8 cellular contexts compared by ENCODE assay signal in the genomic region with DNA sequence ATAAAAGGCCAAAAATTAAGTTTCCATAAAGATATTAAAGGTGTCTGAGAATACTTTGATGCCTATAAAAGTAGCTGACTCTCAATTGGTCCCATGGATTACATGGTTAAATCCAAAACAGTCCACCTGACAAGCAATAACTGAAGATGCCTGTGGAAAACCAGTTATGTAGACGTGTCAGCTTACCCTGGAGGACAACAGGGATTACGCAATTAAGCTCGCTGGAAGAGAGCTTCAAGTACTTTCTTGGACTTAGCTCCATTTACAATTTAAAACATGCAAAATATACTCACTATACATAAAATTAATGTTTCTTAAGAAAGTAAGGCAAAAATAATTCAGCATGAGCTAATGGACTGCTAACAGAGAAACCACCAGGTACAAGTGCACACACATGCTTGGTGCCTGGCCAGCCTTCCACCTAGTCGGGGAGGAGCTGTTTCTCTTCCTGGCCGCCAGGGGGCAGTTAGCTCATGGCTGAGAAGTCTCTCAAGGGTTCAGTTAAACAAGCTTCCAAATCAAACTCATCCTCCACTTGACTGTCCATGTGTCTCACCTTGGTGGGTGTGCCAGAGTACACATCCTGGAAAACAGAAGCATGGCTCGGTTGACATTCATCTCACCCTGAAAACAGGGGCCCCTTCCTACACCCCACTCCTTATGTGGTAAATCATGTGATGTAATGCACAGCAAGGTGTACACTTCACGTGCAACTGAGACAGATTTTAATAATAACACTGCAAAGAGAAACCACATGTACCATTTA. TPM values are rescaled to one million over a fixed set of nuclear protein-coding genes. Genes with fewer than 3 reads are reported as not detected.
DNase-seq lines count a peak whose midpoint lies in the region; ATAC-seq and TF ChIP-seq lines count a peak whose summit lies in the region.

No MANE protein-coding gene starts in this region.

- peaks cover 15% of the 10 kb centered on the region for H3K36me3 Mint-ChIP-seq in endothelial cell (ENCODE audit: low read depth, unreplicated experiment)
- H3K36me3 Mint-ChIP-seq in naive thymus-derived CD4-positive, alpha-beta T cell = peaks cover 0 to 37% (median 20%) of the 10 kb centered on the region in 5 donors

- H3K4me3 ChIP-seq in naive thymus-derived CD4-positive, alpha-beta T cell (ENCODE audit: low read length) = no peak overlapping the region

- H3K4me1 ChIP-seq in naive thymus-derived CD4-positive, alpha-beta T cell (ENCODE audit: control insufficient read depth in 2 of 2, insufficient read depth in 2 of 2, low read length in 2 of 2) = no peaks in the 10 kb centered on the region

- peak; percentile 60 for ATAC-seq in HG03565 (IDR thresholded peaks at IDR 0.05; ENCODE audit: unreplicated experiment)
- ATAC-seq in naive thymus-derived CD4-positive, alpha-beta T cell = peak; percentile 97

- no peaks in the 10 kb centered on the region for H3K9me3 ChIP-seq in naive thymus-derived CD4-positive, alpha-beta T cell (ENCODE audit: control insufficient read depth in 2 of 3, low read length in 3 of 3)

- POLR2A ChIA-PET in naive thymus-derived CD4-positive, alpha-beta T cell (lab: Charles Lee) = interaction anchor here (0.7 to 7.4 kb wide), 13 partner anchors 9 to 193 kb away, joined by 3 to 86 read pairs (median 3); a partner anchor contains a TSS

- CTCF ChIA-PET in naive thymus-derived CD4-positive, alpha-beta T cell (lab: Charles Lee) = interaction anchor here (0.5 to 9.7 kb wide), 22 partner anchors 9 to 215 kb away, joined by 3 to 212 read pairs (median 4); a partner anchor contains a TSS

- TF ChIP-seq CTCF in endothelial cell (IDR thresholded peaks at IDR 0.05; ENCODE audit: unreplicated experiment) = peak; percentile 85

- H3K36me3 ChIP-seq in naive thymus-derived CD4-positive, alpha-beta T cell (ENCODE audit: control insufficient read depth in 2 of 3, insufficient read depth in 3 of 3, low read length in 3 of 3) = peaks cover 7 to 49% (median 16%) of the 10 kb centered on the region in 3 experiments

- intact Hi-C loops in naive thymus-derived CD4-positive, alpha-beta T cell (cut with micrococcal nuclease) = loop anchor here (1.0 kb wide), 4 partner anchors 19 to 206 kb away; a partner anchor contains a TSS

- no peak overlapping the region for H3K27ac ChIP-seq in naive thymus-derived CD4-positive, alpha-beta T cell (ENCODE audit: low read depth, low read length)

- no peaks in the 10 kb centered on the region for H3K4me1 Mint-ChIP-seq in endothelial cell (ENCODE audit: unreplicated experiment)
- peaks cover 0 to 5% (median 4%) of the 10 kb centered on the region in 7 donors for H3K4me1 Mint-ChIP-seq in naive thymus-derived CD4-positive, alpha-beta T cell

- H3K27me3 ChIP-seq in naive thymus-derived CD4-positive, alpha-beta T cell (ENCODE audit: control insufficient read depth in 2 of 2, insufficient read depth in 2 of 2, low read length in 2 of 2) = no peaks in the 10 kb centered on the region

- no peaks in the 10 kb centered on the region for H3K9me3 Mint-ChIP-seq in endothelial cell (ENCODE audit: unreplicated experiment)
- no peaks in the 10 kb centered on the region for H3K9me3 Mint-ChIP-seq in naive thymus-derived CD4-positive, alpha-beta T cell

- no peak overlapping the region for H3K4me3 Mint-ChIP-seq in endothelial cell (ENCODE audit: unreplicated experiment)
- no peak overlapping the region for H3K4me3 Mint-ChIP-seq in naive thymus-derived CD4-positive, alpha-beta T cell

- H3K27me3 Mint-ChIP-seq in endothelial cell (ENCODE audit: unreplicated experiment) = peaks cover 4% of the 10 kb centered on the region
- no peaks in the 10 kb centered on the region for H3K27me3 Mint-ChIP-seq in naive thymus-derived CD4-positive, alpha-beta T cell

- DNase-seq in NK-92 treated with Interleukin-12 subunit alpha and Interleukin-12 subunit beta, amount 100 ng/mL, for 24 hours (lab: John Stamatoyannopoulos, UW) = peak; percentile 37
- DNase-seq in NK-92 (lab: John Stamatoyannopoulos, UW; ENCODE audit: unreplicated experiment) (no peak), NOMO-1 treated with DMSO at 0.1 percent for 48 hours (lab: John Stamatoyannopoulos, UW; ENCODE audit: unreplicated experiment) (peak; percentile 79), endothelial cell (ENCODE audit: low spot score) (peak; percentile 71)
- DNase-seq in activated CD8-positive, alpha-beta memory T cell treated with anti-CD3 and anti-CD28 coated beads for 1 hour (ENCODE audit: extremely low read depth in 1 of 2, low read depth in 1 of 2) = peak; percentile 49 to 71
- peak; percentile 65 to 83 (median 80) for DNase-seq in naive thymus-derived CD4-positive, alpha-beta T cell
- DNase-seq in stimulated activated CD8-positive, alpha-beta memory T cell treated with anti-CD3 and anti-CD28 coated beads, Interleukin-7, amount 100 ng/mL, for 48 hours (ENCODE audit: extremely low read depth in 1 of 2, low read depth in 1 of 2) = peak; percentile 36 to 37

- H3K27ac Mint-ChIP-seq in endothelial cell (ENCODE audit: unreplicated experiment) = no peak overlapping the region
- H3K27ac Mint-ChIP-seq in naive thymus-derived CD4-positive, alpha-beta T cell = peak overlapping the region in 8 of 9 donors; percentile 51 to 88 (median 72)

RNA-seq across cellular contexts. Expression of a gene that starts 9.2 kb away (rescaled TPM):
- total RNA-seq in endothelial cell (ENCODE audit: unreplicated experiment) = 1.8 TPM
- 1 to 10 TPM; 1.2 to 3.6 (median 1.4) TPM for total RNA-seq in naive thymus-derived CD4-positive, alpha-beta T cell
- polyA plus RNA-seq in naive thymus-derived CD4-positive, alpha-beta T cell = 1 to 10 TPM; 2.1 to 2.5 TPM

RNA-seq across cellular contexts. Expression of a gene that starts 18.8 kb away (rescaled TPM):
- 33.2 TPM for total RNA-seq in endothelial cell (ENCODE audit: unreplicated experiment)
- total RNA-seq in naive thymus-derived CD4-positive, alpha-beta T cell = 100 to 1,000 TPM in 1 of 5 experiments, 10 to 100 TPM in 4; 29.5 to 103 (median 30.3) TPM
- polyA plus RNA-seq in naive thymus-derived CD4-positive, alpha-beta T cell = 10 to 100 TPM; 51.1 to 62.1 TPM

RNA-seq across cellular contexts. Expression of a gene that starts 27.8 kb away (rescaled TPM):
- 27.2 TPM for total RNA-seq in endothelial cell (ENCODE audit: unreplicated experiment)
- 10 to 100 TPM; 20.0 to 41.1 (median 26.7) TPM for total RNA-seq in naive thymus-derived CD4-positive, alpha-beta T cell
- 10 to 100 TPM; 34.9 to 44.7 TPM for polyA plus RNA-seq in naive thymus-derived CD4-positive, alpha-beta T cell

RNA-seq across cellular contexts. Expression of a gene that starts 28.0 kb away (rescaled TPM):
- total RNA-seq in endothelial cell (ENCODE audit: unreplicated experiment) = 42.2 TPM
- total RNA-seq in naive thymus-derived CD4-positive, alpha-beta T cell = 100 to 1,000 TPM; 100 to 165 (median 162) TPM
- polyA plus RNA-seq in naive thymus-derived CD4-positive, alpha-beta T cell = 100 to 1,000 TPM in 1 of 2 donors, 10 to 100 TPM in 1; 70.5 to 100 TPM
